Comparison of ENCODE assay signal across 9 cellular contexts in genomic region chr5:95646226-95646568, GRCh38. TPM values are rescaled to one million over a fixed set of nuclear protein-coding genes. Genes with fewer than 3 reads are reported as not detected.
DNase-seq lines count a peak whose midpoint lies in the region; ATAC-seq and TF ChIP-seq lines count a peak whose summit lies in the region.
"Not testable (repeated sequence)": the region's sequence is repeated elsewhere in the genome, so short reads cannot be mapped to it uniquely, and the experiment has no call there.
"Had no signal": no experiment of that assay in that cellular context is flagged by ENCODE, and none has a peak within 500 bp of the region (broad histone marks: within the 10 kb centered on the region; RNA-seq: fewer than 3 reads in every experiment).

No MANE protein-coding gene starts in this region.

- peak overlapping the region; percentile 64 for H3K27ac ChIP-seq in Panc1 (ENCODE audit: low read length)
- peak overlapping the region; percentile 97 for H3K27ac ChIP-seq in left ventricle myocardium inferior (replicated peaks)
- H3K27ac ChIP-seq in naive thymus-derived CD4-positive, alpha-beta T cell (ENCODE audit: low read depth, low read length) = peak overlapping the region; percentile 80
- peak overlapping the region in 9 of 21 experiments; percentile 12 to 91 (median 90) for H3K27ac ChIP-seq in skin epidermis
- H3K27ac ChIP-seq in uterus = peak overlapping the region; percentile 86 to 93

- POLR2A ChIA-PET in Panc1 (lab: Charles Lee) = interaction anchor here (0.6 to 0.9 kb wide), 2 partner anchors 85 to 153 kb away, joined by 3 to 4 read pairs; partner anchors contain the start of gene RHOBTB3
- POLR2A ChIA-PET in naive thymus-derived CD4-positive, alpha-beta T cell (lab: Charles Lee) = interaction anchor here (0.7 to 5.4 kb wide), 14 partner anchors 10 to 1016 kb away, joined by 3 to 67 read pairs (median 4); partner anchors contain the start of genes ARSK, CAST, GLRX and GPR150

- H3K4me3 Mint-ChIP-seq in activated T-helper 1 cell treated with anti-CD3 and anti-CD28 coated beads, Interleukin-12 subunit alpha, Interleukin-12 subunit beta, Interleukin-2, Interleukin-4 antibody, amounts not matched to agents 30 ng/mL and 10 ng/mL and 1 ng/mL, durations not matched to agents 14 hours and 24 hours and 36 hours = peak overlapping the region; percentile 76
- H3K4me3 Mint-ChIP-seq in chondrocyte (ENCODE audit: unreplicated experiment) = peak overlapping the region; percentile 75
- H3K4me3 Mint-ChIP-seq in naive thymus-derived CD4-positive, alpha-beta T cell = peak overlapping the region; percentile 84 to 93 (median 88)

- not testable (repeated sequence) for DNase-seq in Panc1 (ENCODE audit: low read depth, low spot score); activated T-helper 1 cell treated with anti-CD3 and anti-CD28 coated beads, Interleukin-12 subunit alpha, Interleukin-12 subunit beta, Interleukin-2, Interleukin-4 antibody, amounts not matched to agents 30 ng/mL and 10 ng/mL and 1 ng/mL, durations not matched to agents 14 hours and 24 hours and 36 hours (ENCODE audit: low spot score); chondrocyte (ENCODE audit: low spot score); left ventricle myocardium inferior; uterus
- peak in 1 of 9 donors; percentile 8 for DNase-seq in naive thymus-derived CD4-positive, alpha-beta T cell

- peak overlapping the region; percentile 77; the same call in 1 of the 2 replicates for H3K9ac ChIP-seq in ES-I3 (ENCODE audit: low read depth, low read length)

- not testable (repeated sequence) for H3K4me1 ChIP-seq in ES-I3 (ENCODE audit: insufficient read depth, low read length); uterus
- H3K4me1 ChIP-seq in Panc1 (ENCODE audit: control insufficient read depth, insufficient read depth, low read length) (peaks cover 20% of the 10 kb centered on the region), left ventricle myocardium inferior (peaks cover 16% of the 10 kb centered on the region)
- H3K4me1 ChIP-seq in naive thymus-derived CD4-positive, alpha-beta T cell (ENCODE audit: control insufficient read depth in 2 of 2, insufficient read depth in 2 of 2, low read length in 2 of 2) = peaks cover 0 to 18% of the 10 kb centered on the region in 2 donors

- not testable (repeated sequence) for H3K9me3 ChIP-seq in ES-I3 (ENCODE audit: control insufficient read depth, insufficient read depth, low read length); Panc1 (ENCODE audit: control insufficient read depth, insufficient read depth, low read depth, low read length); left ventricle myocardium inferior (replicated peaks); naive thymus-derived CD4-positive, alpha-beta T cell (ENCODE audit: control insufficient read depth in 2 of 3, low read length in 3 of 3); uterus

- H3K36me3 Mint-ChIP-seq in activated T-helper 1 cell treated with anti-CD3 and anti-CD28 coated beads, Interleukin-12 subunit alpha, Interleukin-12 subunit beta, Interleukin-2, Interleukin-4 antibody, amounts not matched to agents 30 ng/mL and 10 ng/mL and 1 ng/mL, durations not matched to agents 14 hours and 24 hours and 36 hours (ENCODE audit: low read depth); chondrocyte (ENCODE audit: low read depth); naive thymus-derived CD4-positive, alpha-beta T cell: not testable (repeated sequence)

- H3K9me3 Mint-ChIP-seq in activated T-helper 1 cell treated with anti-CD3 and anti-CD28 coated beads, Interleukin-12 subunit alpha, Interleukin-12 subunit beta, Interleukin-2, Interleukin-4 antibody, amounts not matched to agents 30 ng/mL and 10 ng/mL and 1 ng/mL, durations not matched to agents 14 hours and 24 hours and 36 hours; chondrocyte (ENCODE audit: low read depth); naive thymus-derived CD4-positive, alpha-beta T cell: not testable (repeated sequence)

- peaks cover 27% of the 10 kb centered on the region for H3K4me1 Mint-ChIP-seq in activated T-helper 1 cell treated with anti-CD3 and anti-CD28 coated beads, Interleukin-12 subunit alpha, Interleukin-12 subunit beta, Interleukin-2, Interleukin-4 antibody, amounts not matched to agents 30 ng/mL and 10 ng/mL and 1 ng/mL, durations not matched to agents 14 hours and 24 hours and 36 hours (ENCODE audit: low read depth)
- H3K4me1 Mint-ChIP-seq in chondrocyte (ENCODE audit: low read depth) = peaks cover 18% of the 10 kb centered on the region
- H3K4me1 Mint-ChIP-seq in naive thymus-derived CD4-positive, alpha-beta T cell = peaks cover 7 to 53% (median 40%) of the 10 kb centered on the region in 7 donors

- intact Hi-C loops in Panc1 (cut with micrococcal nuclease; ENCODE audit: unreplicated experiment) = loop anchor here (5.0 kb wide), 1 partner anchor 86 kb away; the partner anchor contains the start of gene RHOBTB3
- intact Hi-C loops in activated T-helper 1 cell treated with anti-CD3 and anti-CD28 coated beads, Interleukin-12 subunit alpha, Interleukin-12 subunit beta, Interleukin-2, Interleukin-4 antibody, amounts not matched to agents 30 ng/mL and 10 ng/mL and 1 ng/mL, durations not matched to agents 14 hours and 24 hours and 36 hours (cut with micrococcal nuclease) = loop anchor here (1.0 to 5.0 kb wide), 10 partner anchors 14 to 1537 kb away; partner anchors contain the start of genes ARSK, GLRX and RIOK2
- intact Hi-C loops in left ventricle myocardium inferior (cut with micrococcal nuclease) = not testable (repeated sequence)
- intact Hi-C loops in naive thymus-derived CD4-positive, alpha-beta T cell (cut with micrococcal nuclease) = loop anchor here (1.0 to 10.0 kb wide), 13 partner anchors 14 to 1289 kb away; partner anchors contain the start of genes ARSK (in 2 of the 2), CAST (in 1 of the 2), ELL2 (in 1 of the 2) and GLRX (in 1 of the 2)
- intact Hi-C loops in uterus (cut with DNase I; ENCODE audit: low total_unique reads) = loop anchor here (10.0 kb wide), 1 partner anchor 199 kb away; no protein-coding TSS in a partner anchor

- peak overlapping the region; percentile 53 to 54 for H3K4me3 ChIP-seq in Panc1 (ENCODE audit: low read depth in 2 of 2, low read length in 2 of 2)
- peak overlapping the region; percentile 71 for H3K4me3 ChIP-seq in left ventricle myocardium inferior
- H3K4me3 ChIP-seq in naive thymus-derived CD4-positive, alpha-beta T cell (ENCODE audit: low read length) = peak overlapping the region; percentile 80
- peak overlapping the region in 6 of 7 experiments; percentile 37 to 71 (median 56) for H3K4me3 ChIP-seq in skin epidermis
- peak overlapping the region; percentile 44 to 58 for H3K4me3 ChIP-seq in uterus

- in situ Hi-C loops in Panc1 (cut with HindIII; ENCODE audit: low pct_unique_long_range_greater_than_20kb, low sequenced_read_pairs) = not testable (repeated sequence)

- H3K27ac Mint-ChIP-seq in activated T-helper 1 cell treated with anti-CD3 and anti-CD28 coated beads, Interleukin-12 subunit alpha, Interleukin-12 subunit beta, Interleukin-2, Interleukin-4 antibody, amounts not matched to agents 30 ng/mL and 10 ng/mL and 1 ng/mL, durations not matched to agents 14 hours and 24 hours and 36 hours = peak overlapping the region; percentile 75
- H3K27ac Mint-ChIP-seq in chondrocyte (ENCODE audit: unreplicated experiment) = peak overlapping the region; percentile 83
- H3K27ac Mint-ChIP-seq in naive thymus-derived CD4-positive, alpha-beta T cell = peak overlapping the region; percentile 71 to 95 (median 89)

- CTCF ChIA-PET in Panc1 (lab: Charles Lee) = not testable (repeated sequence)
- CTCF ChIA-PET in naive thymus-derived CD4-positive, alpha-beta T cell (lab: Charles Lee) = interaction anchor here (0.6 to 4.0 kb wide), 11 partner anchors 11 to 215 kb away, joined by 3 to 31 read pairs (median 5); partner anchors contain the start of genes ARSK and SKIC3

- H3K27me3 ChIP-seq in Panc1 (ENCODE audit: control insufficient read depth, insufficient read depth, low read length); left ventricle myocardium inferior (ENCODE audit: low read depth); naive thymus-derived CD4-positive, alpha-beta T cell (ENCODE audit: control insufficient read depth in 2 of 2, insufficient read depth in 2 of 2, low read length in 2 of 2); uterus: not testable (repeated sequence)

- peak; percentile 18 for ATAC-seq in Panc1
- not testable (repeated sequence) for ATAC-seq in naive thymus-derived CD4-positive, alpha-beta T cell

- not testable (repeated sequence) for H3K36me3 ChIP-seq in ES-I3 (ENCODE audit: insufficient read depth, low read length); Panc1 (ENCODE audit: control insufficient read depth, insufficient read depth, low read length); left ventricle myocardium inferior; naive thymus-derived CD4-positive, alpha-beta T cell (ENCODE audit: control insufficient read depth in 2 of 3, insufficient read depth in 3 of 3, low read length in 3 of 3); uterus

- H3K27me3 Mint-ChIP-seq in activated T-helper 1 cell treated with anti-CD3 and anti-CD28 coated beads, Interleukin-12 subunit alpha, Interleukin-12 subunit beta, Interleukin-2, Interleukin-4 antibody, amounts not matched to agents 30 ng/mL and 10 ng/mL and 1 ng/mL, durations not matched to agents 14 hours and 24 hours and 36 hours (ENCODE audit: insufficient read depth); chondrocyte (ENCODE audit: low read depth); naive thymus-derived CD4-positive, alpha-beta T cell: not testable (repeated sequence)

- TF ChIP-seq CTCF in Panc1 (IDR thresholded peaks at IDR 0.05); chondrocyte (IDR thresholded peaks at IDR 0.05); left ventricle myocardium inferior (IDR thresholded peaks at IDR 0.05; ENCODE audit: borderline replicate concordance); uterus (IDR thresholded peaks at IDR 0.05): not testable (repeated sequence)

- TF ChIP-seq POLR2A in uterus (IDR thresholded peaks at IDR 0.05) = not testable (repeated sequence)

- BruUV-seq in Panc1 (replicated peaks; lab: Mats Ljungman, UMichigan) = not testable (repeated sequence)

RNA-seq across cellular contexts. Expression of gene RFESD, which starts 0.4 kb away (rescaled TPM):
- total RNA-seq in Panc1 (2021; ENCODE audit: unreplicated experiment) (2.2 TPM), chondrocyte (0.97 to 1.9 TPM (median 1.7 TPM) in 3 replicates), left ventricle myocardium inferior (2.8 TPM), uterus (1 to 10 TPM in 2 of 4 donors, under 1 TPM in 1, not detected in 1; under 0.01 to 2.8 (median 2.2) TPM)
- polyA plus RNA-seq in Panc1 (2012; ENCODE audit: insufficient read length) = 1.2 TPM
- 3.0 and 6.0 TPM in 2 replicates for total RNA-seq in activated T-helper 1 cell treated with anti-CD3 and anti-CD28 coated beads, Interleukin-12 subunit alpha, Interleukin-12 subunit beta, Interleukin-2, Interleukin-4 antibody, amounts not matched to agents 30 ng/mL and 10 ng/mL and 1 ng/mL, durations not matched to agents 14 hours and 24 hours and 36 hours
- 1 to 10 TPM; 2.2 to 9.2 (median 6.5) TPM for total RNA-seq in naive thymus-derived CD4-positive, alpha-beta T cell
- 10 to 100 TPM; 10.7 to 21.2 TPM for polyA plus RNA-seq in naive thymus-derived CD4-positive, alpha-beta T cell

RNA-seq across cellular contexts. Expression of gene GPR150, which starts 26.3 kb away (rescaled TPM):
- total RNA-seq in Panc1 (2021; ENCODE audit: unreplicated experiment) (0.54 TPM), chondrocyte (0.33 to 0.42 TPM in 2 of 3 replicates, not detected in the other), left ventricle myocardium inferior (0.14 TPM), uterus (not detected)
- polyA plus RNA-seq in Panc1 (2012; ENCODE audit: insufficient read length) = 0.57 TPM
- 0.22 and 0.26 TPM in 2 replicates for total RNA-seq in activated T-helper 1 cell treated with anti-CD3 and anti-CD28 coated beads, Interleukin-12 subunit alpha, Interleukin-12 subunit beta, Interleukin-2, Interleukin-4 antibody, amounts not matched to agents 30 ng/mL and 10 ng/mL and 1 ng/mL, durations not matched to agents 14 hours and 24 hours and 36 hours
- total RNA-seq in naive thymus-derived CD4-positive, alpha-beta T cell = 1 to 10 TPM in 3 of 5 experiments, under 1 TPM in 2; 0.48 to 1.5 (median 1.1) TPM
- 1 to 10 TPM; 3.3 to 3.5 TPM for polyA plus RNA-seq in naive thymus-derived CD4-positive, alpha-beta T cell
- total RNA-seq: renal cortical epithelial cell had no signal

RNA-seq across cellular contexts. Expression of gene SPATA9, which starts 36.6 kb away (rescaled TPM):
- total RNA-seq in Panc1 (2021; ENCODE audit: unreplicated experiment) (0.15 TPM), chondrocyte (0.67 to 1.7 TPM (median 1.1 TPM) in 3 replicates), left ventricle myocardium inferior (not detected), uterus (1 to 10 TPM in 1 of 4 donors, under 1 TPM in 1, not detected in 2; 0.34 to 1.6 TPM)
- polyA plus RNA-seq in Panc1 (2012; ENCODE audit: insufficient read length) = 0.12 TPM
- total RNA-seq in activated T-helper 1 cell treated with anti-CD3 and anti-CD28 coated beads, Interleukin-12 subunit alpha, Interleukin-12 subunit beta, Interleukin-2, Interleukin-4 antibody, amounts not matched to agents 30 ng/mL and 10 ng/mL and 1 ng/mL, durations not matched to agents 14 hours and 24 hours and 36 hours = not detected in 2 replicates
- total RNA-seq in naive thymus-derived CD4-positive, alpha-beta T cell = under 1 TPM in 1 of 5 experiments, not detected in 4; 0.66 TPM
- not detected for polyA plus RNA-seq in naive thymus-derived CD4-positive, alpha-beta T cell
